Comparison of ENCODE assay signal across 24 cellular contexts in genomic region chr11:121613724-121614123, GRCh38.
A peak's percentile ranks its signal among the peaks of the same experiment; 100 is the strongest.
DNase-seq lines count a peak whose midpoint lies in the region; ATAC-seq and TF ChIP-seq lines count a peak whose summit lies in the region.
"Had no signal": no experiment of that assay in that cellular context is flagged by ENCODE, and none has a peak within 500 bp of the region (broad histone marks: within the 10 kb centered on the region; RNA-seq: fewer than 3 reads in every experiment).

No MANE protein-coding gene starts in this region.

- H3K27ac ChIP-seq in A673 (ENCODE audit: low read depth, low read length, poor library complexity, severe bottlenecking) = no peak overlapping the region
- H3K27ac ChIP-seq: A549, GM23248, HL-60, SJSA1, stomach had no signal

- no peaks in the 10 kb centered on the region for H3K27me3 ChIP-seq in A673 (replicated peaks; ENCODE audit: insufficient read depth, low read depth, low read length, poor library complexity)
- H3K27me3 ChIP-seq: SJSA1, stomach had no signal

- H3K9me3 Mint-ChIP-seq in activated CD4-positive, alpha-beta memory T cell treated with anti-CD3 and anti-CD28 coated beads for 36 hours = no peaks in the 10 kb centered on the region
- H3K9me3 Mint-ChIP-seq in natural killer cell treated with Interleukin-12 subunit alpha and Interleukin-12 subunit beta and Interleukin-15 and Interleukin-18, amount 100 ng/mL, for 72 hours = no peaks in the 10 kb centered on the region
- H3K9me3 Mint-ChIP-seq: activated B cell treated with CpG ODN at 0.5 μM for 24 hours; CD4-positive, alpha-beta T cell; T-helper 2 cell treated with Interferon-gamma antibody and Interleukin-4, amounts not matched to agents 5 μg/mL and 100 μg/mL, for 36 hours had no signal

- no peak overlapping the region for H3K4me3 ChIP-seq in A673 (ENCODE audit: low read depth, low read length, poor library complexity, severe bottlenecking)
- H3K4me3 ChIP-seq: A549, GM23248, K562, SJSA1, stomach had no signal

- POLR2A ChIA-PET in A673 (lab: Charles Lee; ENCODE audit: low non-redundant PET) = no interaction called here
- POLR2A ChIA-PET in activated CD4-positive, alpha-beta memory T cell treated with anti-CD3 and anti-CD28 coated beads for 36 hours (lab: Charles Lee) = no interaction called here

- no peaks in the 10 kb centered on the region for H3K27me3 Mint-ChIP-seq in activated CD4-positive, alpha-beta memory T cell treated with anti-CD3 and anti-CD28 coated beads for 36 hours
- no peaks in the 10 kb centered on the region for H3K27me3 Mint-ChIP-seq in natural killer cell treated with Interleukin-12 subunit alpha and Interleukin-12 subunit beta and Interleukin-15 and Interleukin-18, amount 100 ng/mL, for 72 hours
- H3K27me3 Mint-ChIP-seq: activated B cell treated with CpG ODN at 0.5 μM for 24 hours; CD4-positive, alpha-beta T cell had no signal

- H3K36me3 ChIP-seq in A673 (ENCODE audit: insufficient read depth, low read length, poor library complexity, severe bottlenecking) = no peaks in the 10 kb centered on the region
- H3K36me3 ChIP-seq: SJSA1 had no signal

- H3K4me3 Mint-ChIP-seq in activated CD4-positive, alpha-beta memory T cell treated with anti-CD3 and anti-CD28 coated beads for 36 hours = no peak overlapping the region
- H3K4me3 Mint-ChIP-seq in natural killer cell treated with Interleukin-12 subunit alpha and Interleukin-12 subunit beta and Interleukin-15 and Interleukin-18, amount 100 ng/mL, for 72 hours = no peak overlapping the region
- H3K4me3 Mint-ChIP-seq: activated B cell treated with CpG ODN at 0.5 μM for 24 hours; CD4-positive, alpha-beta T cell; T-helper 2 cell treated with Interferon-gamma antibody and Interleukin-4, amounts not matched to agents 5 μg/mL and 100 μg/mL, for 36 hours had no signal

- peaks cover 12% of the 10 kb centered on the region for H3K4me1 ChIP-seq in A673 (ENCODE audit: insufficient read depth, low read length, poor library complexity, severe bottlenecking)
- H3K4me1 ChIP-seq: A549, SJSA1, stomach had no signal

- no TSS peak for BruUV-seq in A673 (replicated peaks; lab: Mats Ljungman, UMichigan)

- CTCF ChIA-PET in A673 (lab: Charles Lee) = interaction anchor here (0.5 kb wide), 1 partner anchor 250 kb away, joined by 3 read pairs; no protein-coding TSS in a partner anchor
- CTCF ChIA-PET in activated CD4-positive, alpha-beta memory T cell treated with anti-CD3 and anti-CD28 coated beads for 36 hours (lab: Charles Lee) = no interaction called here

- no peak overlapping the region for H3K27ac Mint-ChIP-seq in activated CD4-positive, alpha-beta memory T cell treated with anti-CD3 and anti-CD28 coated beads for 36 hours
- H3K27ac Mint-ChIP-seq in natural killer cell treated with Interleukin-12 subunit alpha and Interleukin-12 subunit beta and Interleukin-15 and Interleukin-18, amount 100 ng/mL, for 72 hours = no peak overlapping the region
- H3K27ac Mint-ChIP-seq: activated B cell treated with CpG ODN at 0.5 μM for 24 hours; CD4-positive, alpha-beta T cell; T-helper 2 cell treated with Interferon-gamma antibody and Interleukin-4, amounts not matched to agents 5 μg/mL and 100 μg/mL, for 36 hours had no signal

- intact Hi-C loops in A673 (cut with micrococcal nuclease; ENCODE audit: unreplicated experiment) = no loop called here
- intact Hi-C loops in activated CD4-positive, alpha-beta memory T cell treated with anti-CD3 and anti-CD28 coated beads for 36 hours (cut with micrococcal nuclease) = no loop called here

- peak; percentile 33 for DNase-seq in A673 (ENCODE audit: low spot score)
- peak; percentile 91 for DNase-seq in DMS79 treated with DMSO at 0.1 percent for 48 hours (lab: John Stamatoyannopoulos, UW)
- peak; percentile 47 for DNase-seq in NCI-H2196 (lab: John Stamatoyannopoulos, UW; ENCODE audit: unreplicated experiment)
- peak; percentile 16 for DNase-seq in fibroblast of gingiva (ENCODE audit: low read depth)
- no peak for DNase-seq in activated CD4-positive, alpha-beta memory T cell treated with anti-CD3 and anti-CD28 coated beads for 36 hours
- no peak for DNase-seq in NCI-H1048 (lab: John Stamatoyannopoulos, UW)
- no peak for DNase-seq in natural killer cell treated with Interleukin-12 subunit alpha and Interleukin-12 subunit beta and Interleukin-15 and Interleukin-18, amount 100 ng/mL, for 72 hours (ENCODE audit: low spot score)
- DNase-seq: activated B cell treated with CpG ODN at 0.5 μM for 24 hours; activated CD8-positive, alpha-beta memory T cell treated with anti-CD3 and anti-CD28 coated beads for 24 hours; CD4-positive, alpha-beta T cell; GM23248; NCI-H1436; NCI-H510A treated with DMSO at 0.1 percent for 48 hours; nucleus accumbens; OCI-M1; right cardiac atrium; stomach had no signal

- no peak for TF ChIP-seq CTCF in A673 (conservative IDR thresholded peaks at IDR 0.05; ENCODE audit: low read depth, low read length)

- H3K36me3 Mint-ChIP-seq in activated CD4-positive, alpha-beta memory T cell treated with anti-CD3 and anti-CD28 coated beads for 36 hours = peaks cover 45% of the 10 kb centered on the region
- H3K36me3 Mint-ChIP-seq in natural killer cell treated with Interleukin-12 subunit alpha and Interleukin-12 subunit beta and Interleukin-15 and Interleukin-18, amount 100 ng/mL, for 72 hours = peaks cover 10% of the 10 kb centered on the region

- no peak for ATAC-seq in HG02763 (IDR thresholded peaks at IDR 0.05; ENCODE audit: unreplicated experiment)
- ATAC-seq in natural killer cell treated with Interleukin-12 subunit alpha and Interleukin-12 subunit beta and Interleukin-15 and Interleukin-18, amount 100 ng/mL, for 72 hours = no peak
- ATAC-seq: A549, K562, left lobe of liver, right cardiac atrium had no signal

- no peaks in the 10 kb centered on the region for H3K9me3 ChIP-seq in A673 (ENCODE audit: low read depth, low read length, poor library complexity, severe bottlenecking)
- H3K9me3 ChIP-seq: A549, SJSA1, stomach had no signal

- no peaks in the 10 kb centered on the region for H3K4me1 Mint-ChIP-seq in activated CD4-positive, alpha-beta memory T cell treated with anti-CD3 and anti-CD28 coated beads for 36 hours (ENCODE audit: low read depth)
- H3K4me1 Mint-ChIP-seq in natural killer cell treated with Interleukin-12 subunit alpha and Interleukin-12 subunit beta and Interleukin-15 and Interleukin-18, amount 100 ng/mL, for 72 hours (ENCODE audit: low read depth in 2 of 2) = no peaks in the 10 kb centered on the region
- H3K4me1 Mint-ChIP-seq: activated B cell treated with CpG ODN at 0.5 μM for 24 hours had no signal

Comparison
In these comparisons a context has a peak if more than half of its experiments do, and no peak if none do; other contexts are left out.
1. DNase-seq: peak in A673 (single experiment), DMS79 treated with DMSO at 0.1 percent for 48 hours (single experiment), NCI-H2196 (single experiment) and fibroblast of gingiva (single experiment); none in activated CD4-positive, alpha-beta memory T cell treated with anti-CD3 and anti-CD28 coated beads for 36 hours (single experiment), NCI-H1048 (single experiment) and natural killer cell treated with Interleukin-12 subunit alpha and Interleukin-12 subunit beta and Interleukin-15 and Interleukin-18, amount 100 ng/mL, for 72 hours (single experiment).